3 cellular contexts compared by ENCODE assay signal in the genomic region with DNA sequence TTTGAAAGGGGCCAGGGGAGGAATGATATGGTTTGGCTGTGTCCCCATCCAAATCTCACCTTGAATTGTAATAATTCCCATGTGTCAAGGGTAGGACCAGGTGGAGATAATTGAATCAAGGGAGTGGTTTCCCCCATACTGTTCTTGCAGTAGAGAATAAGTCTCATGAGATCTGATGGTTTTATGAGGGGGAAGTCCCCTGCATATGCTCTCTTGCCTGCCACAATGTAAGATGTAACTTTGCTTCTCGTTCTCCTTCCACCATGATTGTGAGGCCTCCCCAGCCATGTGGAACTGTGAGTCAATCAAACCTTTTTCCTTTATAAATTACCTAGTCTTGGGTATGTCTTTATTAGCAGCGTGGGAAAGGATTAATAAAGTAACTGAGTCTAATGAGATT. TPM values are rescaled to one million over a fixed set of nuclear protein-coding genes. Genes with fewer than 3 reads are reported as not detected.
"Had no signal": no experiment of that assay in that cellular context is flagged by ENCODE, and none has a peak within 500 bp of the region (broad histone marks: within the 10 kb centered on the region; RNA-seq: fewer than 3 reads in every experiment).

No MANE protein-coding gene starts in this region.

RNA-seq across cellular contexts. Expression of gene HAPLN1, which starts 15.5 kb away (rescaled TPM):
- total RNA-seq: LHCN-M2, MCF 10A, NCI-H460 had no signal
